In the genomic region with DNA sequence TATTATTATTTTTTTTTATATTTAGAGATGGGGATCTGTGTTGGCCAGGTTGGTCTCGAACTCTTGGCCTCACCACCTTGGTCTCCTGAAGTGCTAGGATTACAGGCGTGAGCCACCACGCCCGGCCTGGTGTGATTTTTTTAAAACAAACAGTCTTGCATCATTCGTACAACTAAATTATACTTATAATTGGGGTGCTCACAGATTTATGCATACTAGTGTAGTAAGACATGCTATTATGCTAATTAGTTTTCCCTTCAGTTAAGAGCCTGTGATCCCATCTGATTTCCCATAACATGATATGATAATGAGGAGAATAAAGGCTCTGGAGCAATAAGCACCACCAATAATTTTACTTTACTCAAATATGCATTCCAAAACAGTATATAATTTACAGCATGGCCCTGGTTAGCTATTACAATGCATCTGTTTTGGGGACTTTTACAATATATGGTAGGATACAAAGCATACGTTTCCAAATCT, we compare ENCODE assay signal across 1 cellular context.
TF ChIP-seq lines count a peak whose summit lies in the region.

No MANE protein-coding gene starts in this region.

TF ChIP-seq in H1, 55 proteins besides CTCF, POLR2A, EP300 and RAD21:
- TF ChIP-seq KDM4A (IDR thresholded peaks at IDR 0.05; ENCODE audit: low read depth, low read length, severe bottlenecking) (no peak), TAF1 (IDR thresholded peaks at IDR 0.05; ENCODE audit: low read depth, low read length) (no peak), EGR1 (IDR thresholded peaks at IDR 0.05; ENCODE audit: borderline replicate concordance, low read depth, low read length) (no peak), POLR2AphosphoS5 (IDR thresholded peaks at IDR 0.05; ENCODE audit: low read depth, low read length) (no peak), CBX8 (IDR thresholded peaks at IDR 0.05; ENCODE audit: borderline replicate concordance, low read depth, low read length) (no peak), SP2 (IDR thresholded peaks at IDR 0.05; ENCODE audit: low read length) (no peak), SUZ12 (IDR thresholded peaks at IDR 0.05; ENCODE audit: low read length) (no peak), PHF8 (conservative IDR thresholded peaks at IDR 0.05; ENCODE audit: low read depth, low read length) (no peak), RNF2 (IDR thresholded peaks at IDR 0.05; ENCODE audit: borderline replicate concordance, low read depth, low read length, missing control alignments, poor library complexity, severe bottlenecking) (no peak), SP4 (IDR thresholded peaks at IDR 0.05; ENCODE audit: low read length) (no peak)
- TF ChIP-seq, protein P1, sequence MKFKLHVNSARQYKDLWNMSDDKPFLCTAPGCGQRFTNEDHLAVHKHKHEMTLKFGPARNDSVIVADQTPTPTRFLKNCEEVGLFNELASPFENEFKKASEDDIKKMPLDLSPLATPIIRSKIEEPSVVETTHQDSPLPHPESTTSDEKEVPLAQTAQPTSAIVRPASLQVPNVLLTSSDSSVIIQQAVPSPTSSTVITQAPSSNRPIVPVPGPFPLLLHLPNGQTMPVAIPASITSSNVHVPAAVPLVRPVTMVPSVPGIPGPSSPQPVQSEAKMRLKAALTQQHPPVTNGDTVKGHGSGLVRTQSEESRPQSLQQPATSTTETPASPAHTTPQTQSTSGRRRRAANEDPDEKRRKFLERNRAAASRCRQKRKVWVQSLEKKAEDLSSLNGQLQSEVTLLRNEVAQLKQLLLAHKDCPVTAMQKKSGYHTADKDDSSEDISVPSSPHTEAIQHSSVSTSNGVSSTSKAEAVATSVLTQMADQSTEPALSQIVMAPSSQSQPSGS (IDR thresholded peaks at IDR 0.05; ENCODE audit: low read length): no peak
- TF ChIP-seq, protein P2, sequence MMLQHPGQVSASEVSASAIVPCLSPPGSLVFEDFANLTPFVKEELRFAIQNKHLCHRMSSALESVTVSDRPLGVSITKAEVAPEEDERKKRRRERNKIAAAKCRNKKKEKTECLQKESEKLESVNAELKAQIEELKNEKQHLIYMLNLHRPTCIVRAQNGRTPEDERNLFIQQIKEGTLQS (IDR thresholded peaks at IDR 0.05; ENCODE audit: insufficient read depth, low read depth, low read length): no peak
- TF ChIP-seq, protein P3, sequence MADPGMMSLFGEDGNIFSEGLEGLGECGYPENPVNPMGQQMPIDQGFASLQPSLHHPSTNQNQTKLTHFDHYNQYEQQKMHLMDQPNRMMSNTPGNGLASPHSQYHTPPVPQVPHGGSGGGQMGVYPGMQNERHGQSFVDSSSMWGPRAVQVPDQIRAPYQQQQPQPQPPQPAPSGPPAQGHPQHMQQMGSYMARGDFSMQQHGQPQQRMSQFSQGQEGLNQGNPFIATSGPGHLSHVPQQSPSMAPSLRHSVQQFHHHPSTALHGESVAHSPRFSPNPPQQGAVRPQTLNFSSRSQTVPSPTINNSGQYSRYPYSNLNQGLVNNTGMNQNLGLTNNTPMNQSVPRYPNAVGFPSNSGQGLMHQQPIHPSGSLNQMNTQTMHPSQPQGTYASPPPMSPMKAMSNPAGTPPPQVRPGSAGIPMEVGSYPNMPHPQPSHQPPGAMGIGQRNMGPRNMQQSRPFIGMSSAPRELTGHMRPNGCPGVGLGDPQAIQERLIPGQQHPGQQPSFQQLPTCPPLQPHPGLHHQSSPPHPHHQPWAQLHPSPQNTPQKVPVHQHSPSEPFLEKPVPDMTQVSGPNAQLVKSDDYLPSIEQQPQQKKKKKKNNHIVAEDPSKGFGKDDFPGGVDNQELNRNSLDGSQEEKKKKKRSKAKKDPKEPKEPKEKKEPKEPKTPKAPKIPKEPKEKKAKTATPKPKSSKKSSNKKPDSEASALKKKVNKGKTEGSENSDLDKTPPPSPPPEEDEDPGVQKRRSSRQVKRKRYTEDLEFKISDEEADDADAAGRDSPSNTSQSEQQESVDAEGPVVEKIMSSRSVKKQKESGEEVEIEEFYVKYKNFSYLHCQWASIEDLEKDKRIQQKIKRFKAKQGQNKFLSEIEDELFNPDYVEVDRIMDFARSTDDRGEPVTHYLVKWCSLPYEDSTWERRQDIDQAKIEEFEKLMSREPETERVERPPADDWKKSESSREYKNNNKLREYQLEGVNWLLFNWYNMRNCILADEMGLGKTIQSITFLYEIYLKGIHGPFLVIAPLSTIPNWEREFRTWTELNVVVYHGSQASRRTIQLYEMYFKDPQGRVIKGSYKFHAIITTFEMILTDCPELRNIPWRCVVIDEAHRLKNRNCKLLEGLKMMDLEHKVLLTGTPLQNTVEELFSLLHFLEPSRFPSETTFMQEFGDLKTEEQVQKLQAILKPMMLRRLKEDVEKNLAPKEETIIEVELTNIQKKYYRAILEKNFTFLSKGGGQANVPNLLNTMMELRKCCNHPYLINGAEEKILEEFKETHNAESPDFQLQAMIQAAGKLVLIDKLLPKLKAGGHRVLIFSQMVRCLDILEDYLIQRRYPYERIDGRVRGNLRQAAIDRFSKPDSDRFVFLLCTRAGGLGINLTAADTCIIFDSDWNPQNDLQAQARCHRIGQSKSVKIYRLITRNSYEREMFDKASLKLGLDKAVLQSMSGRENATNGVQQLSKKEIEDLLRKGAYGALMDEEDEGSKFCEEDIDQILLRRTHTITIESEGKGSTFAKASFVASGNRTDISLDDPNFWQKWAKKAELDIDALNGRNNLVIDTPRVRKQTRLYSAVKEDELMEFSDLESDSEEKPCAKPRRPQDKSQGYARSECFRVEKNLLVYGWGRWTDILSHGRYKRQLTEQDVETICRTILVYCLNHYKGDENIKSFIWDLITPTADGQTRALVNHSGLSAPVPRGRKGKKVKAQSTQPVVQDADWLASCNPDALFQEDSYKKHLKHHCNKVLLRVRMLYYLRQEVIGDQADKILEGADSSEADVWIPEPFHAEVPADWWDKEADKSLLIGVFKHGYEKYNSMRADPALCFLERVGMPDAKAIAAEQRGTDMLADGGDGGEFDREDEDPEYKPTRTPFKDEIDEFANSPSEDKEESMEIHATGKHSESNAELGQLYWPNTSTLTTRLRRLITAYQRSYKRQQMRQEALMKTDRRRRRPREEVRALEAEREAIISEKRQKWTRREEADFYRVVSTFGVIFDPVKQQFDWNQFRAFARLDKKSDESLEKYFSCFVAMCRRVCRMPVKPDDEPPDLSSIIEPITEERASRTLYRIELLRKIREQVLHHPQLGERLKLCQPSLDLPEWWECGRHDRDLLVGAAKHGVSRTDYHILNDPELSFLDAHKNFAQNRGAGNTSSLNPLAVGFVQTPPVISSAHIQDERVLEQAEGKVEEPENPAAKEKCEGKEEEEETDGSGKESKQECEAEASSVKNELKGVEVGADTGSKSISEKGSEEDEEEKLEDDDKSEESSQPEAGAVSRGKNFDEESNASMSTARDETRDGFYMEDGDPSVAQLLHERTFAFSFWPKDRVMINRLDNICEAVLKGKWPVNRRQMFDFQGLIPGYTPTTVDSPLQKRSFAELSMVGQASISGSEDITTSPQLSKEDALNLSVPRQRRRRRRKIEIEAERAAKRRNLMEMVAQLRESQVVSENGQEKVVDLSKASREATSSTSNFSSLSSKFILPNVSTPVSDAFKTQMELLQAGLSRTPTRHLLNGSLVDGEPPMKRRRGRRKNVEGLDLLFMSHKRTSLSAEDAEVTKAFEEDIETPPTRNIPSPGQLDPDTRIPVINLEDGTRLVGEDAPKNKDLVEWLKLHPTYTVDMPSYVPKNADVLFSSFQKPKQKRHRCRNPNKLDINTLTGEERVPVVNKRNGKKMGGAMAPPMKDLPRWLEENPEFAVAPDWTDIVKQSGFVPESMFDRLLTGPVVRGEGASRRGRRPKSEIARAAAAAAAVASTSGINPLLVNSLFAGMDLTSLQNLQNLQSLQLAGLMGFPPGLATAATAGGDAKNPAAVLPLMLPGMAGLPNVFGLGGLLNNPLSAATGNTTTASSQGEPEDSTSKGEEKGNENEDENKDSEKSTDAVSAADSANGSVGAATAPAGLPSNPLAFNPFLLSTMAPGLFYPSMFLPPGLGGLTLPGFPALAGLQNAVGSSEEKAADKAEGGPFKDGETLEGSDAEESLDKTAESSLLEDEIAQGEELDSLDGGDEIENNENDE (IDR thresholded peaks at IDR 0.05; ENCODE audit: insufficient replicate concordance, low read length): no peak
